8 cellular contexts compared by ENCODE assay signal in the genomic region with DNA sequence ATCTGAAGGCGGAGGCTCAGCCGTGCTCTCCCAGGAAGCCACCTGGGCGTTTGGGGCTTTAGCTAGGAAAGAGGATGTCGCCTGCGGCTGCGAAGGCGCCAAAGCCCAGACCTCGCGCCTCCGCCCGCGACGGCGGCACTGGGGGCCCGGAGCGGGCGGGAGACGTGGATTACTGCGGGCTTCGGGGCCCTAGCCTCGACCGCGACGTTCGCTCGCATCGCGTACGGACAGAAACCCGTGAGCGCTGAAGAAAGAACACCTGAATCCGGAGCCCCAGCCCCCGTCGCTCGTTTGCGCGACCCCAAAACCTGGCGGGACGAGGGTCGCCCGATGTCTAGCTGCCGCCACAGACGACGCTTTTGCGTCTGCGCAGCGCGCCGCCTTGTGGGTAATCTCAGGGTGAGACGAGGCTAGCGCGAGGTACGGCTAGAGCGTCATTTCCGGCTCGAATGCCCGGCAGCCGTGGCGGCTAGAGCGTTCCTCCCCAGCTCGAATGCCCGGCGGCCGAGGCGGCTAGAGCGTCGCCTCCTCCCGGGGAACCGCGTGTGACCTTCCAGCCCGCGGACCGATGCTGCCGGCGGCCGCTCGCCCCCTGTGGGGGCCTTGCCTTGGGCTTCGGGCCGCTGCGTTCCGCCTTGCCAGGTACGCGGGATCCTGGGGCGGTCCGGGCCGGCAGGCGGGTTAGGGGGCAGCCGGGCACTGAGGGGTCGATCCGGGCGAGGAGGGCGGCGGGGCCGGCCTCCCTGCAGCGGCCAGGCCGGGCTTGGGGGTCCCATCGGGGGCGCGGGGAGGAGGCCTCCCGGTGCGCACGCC. TPM values are rescaled to one million over a fixed set of nuclear protein-coding genes. Genes with fewer than 3 reads are reported as not detected.
DNase-seq lines count a peak whose midpoint lies in the region; ATAC-seq, FAIRE-seq and TF ChIP-seq lines count a peak whose summit lies in the region.

A gene (plus strand): TSS at position 434 of the 813 bp plus-strand sequence. CDS start 135 bp downstream, at position 569.

- H3K36me3 Mint-ChIP-seq in neural progenitor cell, result peaks cover 22% of the 10 kb centered on the region

- H3K79me2 ChIP-seq in MM.1S (ENCODE audit: low read length) (peaks cover 90% of the 10 kb centered on the region), neural progenitor cell (ENCODE audit: low read depth) (peaks cover 70% of the 10 kb centered on the region)

- H3K4me3 ChIP-seq in MM.1S (ENCODE audit: low read length) (peak within 1 kb of the TSS; percentile 97), neural progenitor cell (peak within 1 kb of the TSS; percentile 92), stomach smooth muscle (ENCODE audit: low read length in 2 of 2) (peak within 1 kb of the TSS; percentile 92 to 96)

- H3K36me3 ChIP-seq in MM.1S (replicated peaks; ENCODE audit: insufficient read depth, low read length) (peaks cover 18% of the 10 kb centered on the region), neural progenitor cell (no peaks in the 10 kb centered on the region), stomach smooth muscle (ENCODE audit: control insufficient read depth in 2 of 2, insufficient read depth in 2 of 2, low read length in 2 of 2) (peaks cover 22 to 23% of the 10 kb centered on the region in 2 donors)

- H4K20me1 ChIP-seq in MM.1S (ENCODE audit: insufficient read depth, low read length) (no peaks in the 10 kb centered on the region; the same call in 1 of the 2 replicates), neural progenitor cell (ENCODE audit: low read depth) (peaks cover 36% of the 10 kb centered on the region)

- ATAC-seq in foreskin keratinocyte, result peak; percentile 75

- peak within 1 kb of the TSS; percentile 88; the same call in 1 of the 2 replicates for H3K27ac ChIP-seq in MM.1S (ENCODE audit: low read length)
- peak within 1 kb of the TSS; percentile 77 for H3K27ac ChIP-seq in foreskin keratinocyte
- H3K27ac ChIP-seq in neural progenitor cell, result peak within 1 kb of the TSS; percentile 80
- H3K27ac ChIP-seq in stomach smooth muscle (ENCODE audit: low read length), result peak within 1 kb of the TSS; percentile 88

- peak; percentile 91 for TF ChIP-seq POLR2A in H54 (IDR thresholded peaks at IDR 0.05; ENCODE audit: low read depth, low read length)

- H3K4me2 ChIP-seq in MM.1S (ENCODE audit: low read depth, low read length), result peak within 1 kb of the TSS; percentile 99
- peak within 1 kb of the TSS; percentile 96 for H3K4me2 ChIP-seq in neural progenitor cell

- peaks cover 7% of the 10 kb centered on the region for H3K27me3 Mint-ChIP-seq in neural progenitor cell (ENCODE audit: insufficient read depth, low read depth)

- peak; percentile 97 for DNase-seq in ELR (ENCODE audit: low read depth)
- peak; percentile 96 for DNase-seq in H54 (ENCODE audit: insufficient read length, low spot score)
- DNase-seq in MM.1S, result peak; percentile 97
- peak; percentile 88 for DNase-seq in SHP77 treated with DMSO at 0.1 percent for 48 hours (lab: John Stamatoyannopoulos, UW)
- DNase-seq in activated gamma-delta T cell treated with Interleukin-2 at 50 U/mL for 16 hours, result peak; percentile 87
- DNase-seq in foreskin keratinocyte, result peak; percentile 60 to 80
- DNase-seq in neural progenitor cell (ENCODE audit: low spot score), result peak; percentile 99

- H3K27ac Mint-ChIP-seq in neural progenitor cell, result peak within 1 kb of the TSS; percentile 93

- H3K4me1 ChIP-seq in MM.1S (ENCODE audit: low read length) (peaks cover 15% of the 10 kb centered on the region), foreskin keratinocyte (no peaks in the 10 kb centered on the region), neural progenitor cell (peaks cover 14% of the 10 kb centered on the region), stomach smooth muscle (ENCODE audit: control insufficient read depth, insufficient read depth, low read length) (peaks cover 31% of the 10 kb centered on the region)

- H3K27me3 ChIP-seq in MM.1S (replicated peaks; ENCODE audit: insufficient read depth, low read length) (no peaks in the 10 kb centered on the region), foreskin keratinocyte (no peaks in the 10 kb centered on the region), neural progenitor cell (no peaks in the 10 kb centered on the region), stomach smooth muscle (ENCODE audit: control insufficient read depth in 1 of 2, insufficient read depth in 2 of 2, low read length in 2 of 2) (no peaks in the 10 kb centered on the region)

- H3K4me1 Mint-ChIP-seq in neural progenitor cell, result peaks cover 23% of the 10 kb centered on the region

- H3K9me3 ChIP-seq in MM.1S (replicated peaks; ENCODE audit: insufficient read depth, low read length) (no peaks in the 10 kb centered on the region), neural progenitor cell (ENCODE audit: low read depth) (no peaks in the 10 kb centered on the region), stomach smooth muscle (ENCODE audit: control insufficient read depth in 2 of 2, low read length in 2 of 2) (no peaks in the 10 kb centered on the region)

- H2AFZ ChIP-seq in MM.1S (ENCODE audit: low read length) (peak within 1 kb of the TSS; percentile 33; the same call in 1 of the 2 replicates), neural progenitor cell (replicated peaks) (peak within 1 kb of the TSS; percentile 75)

- H3K9ac ChIP-seq in MM.1S (ENCODE audit: low read length) (peak within 1 kb of the TSS; percentile 99), neural progenitor cell (peak within 1 kb of the TSS; percentile 99), stomach smooth muscle (ENCODE audit: low read length in 2 of 2) (peak within 1 kb of the TSS; percentile 96 to 98)

- TF ChIP-seq CTCF in MM.1S (IDR thresholded peaks at IDR 0.05; ENCODE audit: low read length), result no peak
- TF ChIP-seq CTCF in foreskin keratinocyte (conservative IDR thresholded peaks at IDR 0.05), result peak; percentile 16
- no peak for TF ChIP-seq CTCF in neural progenitor cell (IDR thresholded peaks at IDR 0.05)

- peaks cover 2% of the 10 kb centered on the region for H3K9me3 Mint-ChIP-seq in neural progenitor cell

- no peaks in the 10 kb centered on the region for H3K9me2 ChIP-seq in MM.1S (replicated peaks; ENCODE audit: insufficient read depth, low read length)

- no peak for FAIRE-seq in H54 (lab: Jason Lieb, UNC)

- peak within 1 kb of the TSS; percentile 96 for H3K4me3 Mint-ChIP-seq in neural progenitor cell

- H3F3A ChIP-seq in MM.1S (ENCODE audit: insufficient read depth, low read length) (peaks cover 16% of the 10 kb centered on the region), neural progenitor cell (ENCODE audit: low read depth) (peaks cover 16% of the 10 kb centered on the region)

RNA-seq across cellular contexts. Expression of the gene that starts here (rescaled TPM):
- total RNA-seq in foreskin keratinocyte, result 56.7 and 88.0 TPM in 2 replicates
- polyA plus RNA-seq in foreskin keratinocyte, result 251 and 263 TPM in 2 replicates
- 13.2 and 30.9 TPM in 2 replicates for total RNA-seq in neural progenitor cell (ENCODE audit: low replicate concordance)

Comparison
In these comparisons a context has a peak if more than half of its experiments do, and no peak if none do; other contexts are left out.
1. Peak in every context shown above with its lines: DNase-seq, ATAC-seq, H3K4me3 ChIP-seq and H3K27ac ChIP-seq.